Comparison of ENCODE assay signal across 13 cellular contexts in genomic region chr1:211330282-211330936, GRCh38. TPM values are rescaled to one million over a fixed set of nuclear protein-coding genes. Genes with fewer than 3 reads are reported as not detected.
DNase-seq lines count a peak whose midpoint lies in the region; ATAC-seq and TF ChIP-seq lines count a peak whose summit lies in the region.
"Had no signal": no experiment of that assay in that cellular context is flagged by ENCODE, and none has a peak within 500 bp of the region (broad histone marks: within the 10 kb centered on the region; RNA-seq: fewer than 3 reads in every experiment).

No MANE protein-coding gene starts in this region.

- no peak for DNase-seq in stimulated activated naive CD8-positive, alpha-beta T cell treated with anti-CD3 and anti-CD28 coated beads, Interleukin-15, Interleukin-2, amounts not matched to agents 100 U/mL and 50 U/mL, for 24 hours
- no peak for DNase-seq in activated CD8-positive, alpha-beta T cell treated with anti-CD3 and anti-CD28 coated beads for 36 hours
- DNase-seq in left kidney (ENCODE audit: low read depth, low spot score): peak; percentile 44
- no peak for DNase-seq in colonic mucosa
- no peak for DNase-seq in DMS79 (lab: John Stamatoyannopoulos, UW)
- DNase-seq in amniotic stem cell (lab: John Stamatoyannopoulos, UW): no peak
- DNase-seq: BE2C, psoas muscle had no signal

- peaks cover 37% of the 10 kb centered on the region for H3K36me3 Mint-ChIP-seq in stimulated activated naive CD8-positive, alpha-beta T cell treated with anti-CD3 and anti-CD28 coated beads, Interleukin-15, Interleukin-2, amounts not matched to agents 100 ng/mL and 50 ng/mL, for 24 hours (ENCODE audit: low read depth)
- peaks cover 33% of the 10 kb centered on the region for H3K36me3 Mint-ChIP-seq in activated CD8-positive, alpha-beta T cell treated with anti-CD3 and anti-CD28 coated beads for 36 hours (ENCODE audit: low read depth)

- no peaks in the 10 kb centered on the region for H3K27me3 ChIP-seq in colonic mucosa
- H3K27me3 ChIP-seq: BE2C, cardiac muscle cell, SJSA1 had no signal

- no peak for ATAC-seq in stimulated activated naive CD8-positive, alpha-beta T cell treated with anti-CD3 and anti-CD28 coated beads, Interleukin-15, Interleukin-2, amounts not matched to agents 100 U/mL and 50 U/mL, for 24 hours
- no peak for ATAC-seq in activated CD8-positive, alpha-beta T cell treated with anti-CD3 and anti-CD28 coated beads for 36 hours
- no peak for ATAC-seq in HG02798 (IDR thresholded peaks at IDR 0.05; ENCODE audit: poor library complexity, unreplicated experiment)
- ATAC-seq: psoas muscle had no signal

- H3K9ac ChIP-seq in colonic mucosa (ENCODE audit: low read depth in 2 of 2, low read length in 2 of 2): peak overlapping the region in 1 of 2 donors; percentile 9

- H3K36me3 ChIP-seq in colonic mucosa: no peaks in the 10 kb centered on the region
- H3K36me3 ChIP-seq: BE2C, cardiac muscle cell had no signal

- H3K4me1 Mint-ChIP-seq in stimulated activated naive CD8-positive, alpha-beta T cell treated with anti-CD3 and anti-CD28 coated beads, Interleukin-15, Interleukin-2, amounts not matched to agents 100 ng/mL and 50 ng/mL, for 24 hours (ENCODE audit: low read depth): peaks cover 86% of the 10 kb centered on the region
- H3K4me1 Mint-ChIP-seq in activated CD8-positive, alpha-beta T cell treated with anti-CD3 and anti-CD28 coated beads for 36 hours (ENCODE audit: low read depth): peaks cover 76% of the 10 kb centered on the region

- H3K4me3 Mint-ChIP-seq in stimulated activated naive CD8-positive, alpha-beta T cell treated with anti-CD3 and anti-CD28 coated beads, Interleukin-15, Interleukin-2, amounts not matched to agents 100 ng/mL and 50 ng/mL, for 24 hours: peak overlapping the region; percentile 82
- peak overlapping the region; percentile 83 for H3K4me3 Mint-ChIP-seq in activated CD8-positive, alpha-beta T cell treated with anti-CD3 and anti-CD28 coated beads for 36 hours

- no peak overlapping the region for H3K27ac ChIP-seq in colonic mucosa
- H3K27ac ChIP-seq: cardiac muscle cell, HL-60, psoas muscle, SJSA1 had no signal

- H3K4me1 ChIP-seq in colonic mucosa: peaks cover 33% of the 10 kb centered on the region

- intact Hi-C loops in activated CD8-positive, alpha-beta T cell treated with anti-CD3 and anti-CD28 coated beads for 36 hours (cut with micrococcal nuclease): no loop called here
- intact Hi-C loops in colonic mucosa (cut with DNase I): no loop called here

- H3K4me3 ChIP-seq in colonic mucosa: no peak overlapping the region
- H3K4me3 ChIP-seq: cardiac muscle cell, psoas muscle, SJSA1 had no signal

- POLR2A ChIA-PET in activated CD8-positive, alpha-beta T cell treated with anti-CD3 and anti-CD28 coated beads for 36 hours (lab: Charles Lee): interaction anchor here (0.9 to 4.6 kb wide), 3 partner anchors 8 to 276 kb away, joined by 3 to 45 read pairs (median 3); no protein-coding TSS in a partner anchor

- H3K9me3 ChIP-seq in colonic mucosa: no peaks in the 10 kb centered on the region
- H3K9me3 ChIP-seq: BE2C, psoas muscle, SJSA1 had no signal

- CTCF ChIA-PET in activated CD8-positive, alpha-beta T cell treated with anti-CD3 and anti-CD28 coated beads for 36 hours (lab: Charles Lee): interaction anchor here (4.1 kb wide), 1 partner anchor 10 kb away, joined by 25 read pairs; no protein-coding TSS in a partner anchor

- no peaks in the 10 kb centered on the region for H3K27me3 Mint-ChIP-seq in stimulated activated naive CD8-positive, alpha-beta T cell treated with anti-CD3 and anti-CD28 coated beads, Interleukin-15, Interleukin-2, amounts not matched to agents 100 ng/mL and 50 ng/mL, for 24 hours
- H3K27me3 Mint-ChIP-seq in activated CD8-positive, alpha-beta T cell treated with anti-CD3 and anti-CD28 coated beads for 36 hours: no peaks in the 10 kb centered on the region

- TF ChIP-seq CTCF in activated CD8-positive, alpha-beta T cell treated with anti-CD3 and anti-CD28 coated beads for 36 hours (IDR thresholded peaks at IDR 0.05): no peak
- TF ChIP-seq CTCF in colonic mucosa (IDR thresholded peaks at IDR 0.05): no peak

- H3K27ac Mint-ChIP-seq in stimulated activated naive CD8-positive, alpha-beta T cell treated with anti-CD3 and anti-CD28 coated beads, Interleukin-15, Interleukin-2, amounts not matched to agents 100 ng/mL and 50 ng/mL, for 24 hours: peak overlapping the region; percentile 60
- H3K27ac Mint-ChIP-seq in activated CD8-positive, alpha-beta T cell treated with anti-CD3 and anti-CD28 coated beads for 36 hours: peak overlapping the region; percentile 93

- H3K9me3 Mint-ChIP-seq in stimulated activated naive CD8-positive, alpha-beta T cell treated with anti-CD3 and anti-CD28 coated beads, Interleukin-15, Interleukin-2, amounts not matched to agents 100 ng/mL and 50 ng/mL, for 24 hours: no peaks in the 10 kb centered on the region
- H3K9me3 Mint-ChIP-seq in activated CD8-positive, alpha-beta T cell treated with anti-CD3 and anti-CD28 coated beads for 36 hours: no peaks in the 10 kb centered on the region

RNA-seq across cellular contexts. Expression of gene TRAF5, which starts 3.8 kb away (rescaled TPM):
- 10 to 100 TPM; 40.6 to 42.5 TPM for total RNA-seq in activated CD8-positive, alpha-beta T cell treated with anti-CD3 and anti-CD28 coated beads for 36 hours
- total RNA-seq in colonic mucosa: 10 to 100 TPM; 13.9 to 14.5 TPM
